In the genomic region with DNA sequence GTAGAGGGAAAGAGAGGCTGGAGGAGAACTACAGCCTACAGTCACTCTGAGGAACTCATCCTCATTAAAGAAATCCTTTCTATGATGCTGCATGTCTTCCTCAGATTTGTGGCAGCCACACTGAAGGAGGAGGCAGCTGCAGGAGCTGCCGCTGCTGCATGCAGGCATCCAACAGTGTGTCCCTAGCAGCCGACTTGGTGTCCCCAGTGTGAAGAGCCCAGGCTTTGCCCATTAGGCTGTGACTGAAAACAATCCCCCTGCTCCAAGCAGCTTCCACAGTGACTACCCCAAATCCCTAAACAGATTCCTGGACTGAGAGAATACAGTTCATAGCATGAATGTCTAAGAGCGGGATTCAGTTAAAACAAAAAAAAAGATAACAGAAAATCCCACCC, we compare ENCODE assay signal across 2 cellular contexts.
TF ChIP-seq lines count a peak whose summit lies in the region.

No MANE protein-coding gene starts in this region.

TF ChIP-seq in GM23338, 12 proteins besides CTCF, POLR2A, EP300 and RAD21 (continued from another document and continues in another):
- TF ChIP-seq NANOG (IDR thresholded peaks at IDR 0.05; ENCODE audit: borderline replicate concordance) (no peak), STAT1 (IDR thresholded peaks at IDR 0.05; ENCODE audit: unreplicated experiment) (no peak), CREB1 (CRISPR knock-in tag; IDR thresholded peaks at IDR 0.05; ENCODE audit: low read depth) (no peak), ZNF114 (CRISPR knock-in tag; IDR thresholded peaks at IDR 0.05) (no peak), JUNB (IDR thresholded peaks at IDR 0.05; ENCODE audit: unreplicated experiment) (no peak), EZH2 (IDR thresholded peaks at IDR 0.05; ENCODE audit: low read depth, unreplicated experiment) (no peak), EZH2phosphoT487 (IDR thresholded peaks at IDR 0.05; ENCODE audit: unreplicated experiment) (no peak), ZNF331 (CRISPR knock-in tag; IDR thresholded peaks at IDR 0.05; ENCODE audit: low read depth) (no peak)
- TF ChIP-seq, protein P1, sequence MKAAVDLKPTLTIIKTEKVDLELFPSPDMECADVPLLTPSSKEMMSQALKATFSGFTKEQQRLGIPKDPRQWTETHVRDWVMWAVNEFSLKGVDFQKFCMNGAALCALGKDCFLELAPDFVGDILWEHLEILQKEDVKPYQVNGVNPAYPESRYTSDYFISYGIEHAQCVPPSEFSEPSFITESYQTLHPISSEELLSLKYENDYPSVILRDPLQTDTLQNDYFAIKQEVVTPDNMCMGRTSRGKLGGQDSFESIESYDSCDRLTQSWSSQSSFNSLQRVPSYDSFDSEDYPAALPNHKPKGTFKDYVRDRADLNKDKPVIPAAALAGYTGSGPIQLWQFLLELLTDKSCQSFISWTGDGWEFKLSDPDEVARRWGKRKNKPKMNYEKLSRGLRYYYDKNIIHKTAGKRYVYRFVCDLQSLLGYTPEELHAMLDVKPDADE (IDR thresholded peaks at IDR 0.05): no peak
- TF ChIP-seq, protein P2, sequence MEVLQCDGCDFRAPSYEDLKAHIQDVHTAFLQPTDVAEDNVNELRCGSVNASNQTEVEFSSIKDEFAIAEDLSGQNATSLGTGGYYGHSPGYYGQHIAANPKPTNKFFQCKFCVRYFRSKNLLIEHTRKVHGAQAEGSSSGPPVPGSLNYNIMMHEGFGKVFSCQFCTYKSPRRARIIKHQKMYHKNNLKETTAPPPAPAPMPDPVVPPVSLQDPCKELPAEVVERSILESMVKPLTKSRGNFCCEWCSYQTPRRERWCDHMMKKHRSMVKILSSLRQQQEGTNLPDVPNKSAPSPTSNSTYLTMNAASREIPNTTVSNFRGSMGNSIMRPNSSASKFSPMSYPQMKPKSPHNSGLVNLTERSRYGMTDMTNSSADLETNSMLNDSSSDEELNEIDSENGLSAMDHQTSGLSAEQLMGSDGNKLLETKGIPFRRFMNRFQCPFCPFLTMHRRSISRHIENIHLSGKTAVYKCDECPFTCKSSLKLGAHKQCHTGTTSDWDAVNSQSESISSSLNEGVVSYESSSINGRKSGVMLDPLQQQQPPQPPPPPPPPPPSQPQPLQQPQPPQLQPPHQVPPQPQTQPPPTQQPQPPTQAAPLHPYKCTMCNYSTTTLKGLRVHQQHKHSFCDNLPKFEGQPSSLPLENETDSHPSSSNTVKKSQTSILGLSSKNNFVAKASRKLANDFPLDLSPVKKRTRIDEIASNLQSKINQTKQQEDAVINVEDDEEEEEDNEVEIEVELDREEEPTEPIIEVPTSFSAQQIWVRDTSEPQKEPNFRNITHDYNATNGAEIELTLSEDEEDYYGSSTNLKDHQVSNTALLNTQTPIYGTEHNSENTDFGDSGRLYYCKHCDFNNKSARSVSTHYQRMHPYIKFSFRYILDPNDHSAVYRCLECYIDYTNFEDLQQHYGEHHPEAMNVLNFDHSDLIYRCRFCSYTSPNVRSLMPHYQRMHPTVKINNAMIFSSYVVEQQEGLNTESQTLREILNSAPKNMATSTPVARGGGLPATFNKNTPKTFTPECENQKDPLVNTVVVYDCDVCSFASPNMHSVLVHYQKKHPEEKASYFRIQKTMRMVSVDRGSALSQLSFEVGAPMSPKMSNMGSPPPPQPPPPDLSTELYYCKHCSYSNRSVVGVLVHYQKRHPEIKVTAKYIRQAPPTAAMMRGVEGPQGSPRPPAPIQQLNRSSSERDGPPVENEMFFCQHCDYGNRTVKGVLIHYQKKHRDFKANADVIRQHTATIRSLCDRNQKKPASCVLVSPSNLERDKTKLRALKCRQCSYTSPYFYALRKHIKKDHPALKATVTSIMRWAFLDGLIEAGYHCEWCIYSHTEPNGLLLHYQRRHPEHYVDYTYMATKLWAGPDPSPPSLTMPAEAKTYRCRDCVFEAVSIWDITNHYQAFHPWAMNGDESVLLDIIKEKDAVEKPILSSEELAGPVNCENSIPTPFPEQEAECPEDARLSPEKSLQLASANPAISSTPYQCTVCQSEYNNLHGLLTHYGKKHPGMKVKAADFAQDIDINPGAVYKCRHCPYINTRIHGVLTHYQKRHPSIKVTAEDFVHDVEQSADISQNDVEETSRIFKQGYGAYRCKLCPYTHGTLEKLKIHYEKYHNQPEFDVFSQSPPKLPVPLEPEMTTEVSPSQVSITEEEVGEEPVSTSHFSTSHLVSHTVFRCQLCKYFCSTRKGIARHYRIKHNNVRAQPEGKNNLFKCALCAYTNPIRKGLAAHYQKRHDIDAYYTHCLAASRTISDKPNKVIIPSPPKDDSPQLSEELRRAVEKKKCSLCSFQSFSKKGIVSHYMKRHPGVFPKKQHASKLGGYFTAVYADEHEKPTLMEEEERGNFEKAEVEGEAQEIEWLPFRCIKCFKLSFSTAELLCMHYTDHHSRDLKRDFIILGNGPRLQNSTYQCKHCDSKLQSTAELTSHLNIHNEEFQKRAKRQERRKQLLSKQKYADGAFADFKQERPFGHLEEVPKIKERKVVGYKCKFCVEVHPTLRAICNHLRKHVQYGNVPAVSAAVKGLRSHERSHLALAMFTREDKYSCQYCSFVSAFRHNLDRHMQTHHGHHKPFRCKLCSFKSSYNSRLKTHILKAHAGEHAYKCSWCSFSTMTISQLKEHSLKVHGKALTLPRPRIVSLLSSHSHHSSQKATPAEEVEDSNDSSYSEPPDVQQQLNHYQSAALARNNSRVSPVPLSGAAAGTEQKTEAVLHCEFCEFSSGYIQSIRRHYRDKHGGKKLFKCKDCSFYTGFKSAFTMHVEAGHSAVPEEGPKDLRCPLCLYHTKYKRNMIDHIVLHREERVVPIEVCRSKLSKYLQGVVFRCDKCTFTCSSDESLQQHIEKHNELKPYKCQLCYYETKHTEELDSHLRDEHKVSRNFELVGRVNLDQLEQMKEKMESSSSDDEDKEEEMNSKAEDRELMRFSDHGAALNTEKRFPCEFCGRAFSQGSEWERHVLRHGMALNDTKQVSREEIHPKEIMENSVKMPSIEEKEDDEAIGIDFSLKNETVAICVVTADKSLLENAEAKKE (CRISPR knock-in tag; IDR thresholded peaks at IDR 0.05): no peak

TF ChIP-seq in WTC11, 78 proteins besides CTCF, POLR2A, EP300 and RAD21:
- TF ChIP-seq, protein P3, sequence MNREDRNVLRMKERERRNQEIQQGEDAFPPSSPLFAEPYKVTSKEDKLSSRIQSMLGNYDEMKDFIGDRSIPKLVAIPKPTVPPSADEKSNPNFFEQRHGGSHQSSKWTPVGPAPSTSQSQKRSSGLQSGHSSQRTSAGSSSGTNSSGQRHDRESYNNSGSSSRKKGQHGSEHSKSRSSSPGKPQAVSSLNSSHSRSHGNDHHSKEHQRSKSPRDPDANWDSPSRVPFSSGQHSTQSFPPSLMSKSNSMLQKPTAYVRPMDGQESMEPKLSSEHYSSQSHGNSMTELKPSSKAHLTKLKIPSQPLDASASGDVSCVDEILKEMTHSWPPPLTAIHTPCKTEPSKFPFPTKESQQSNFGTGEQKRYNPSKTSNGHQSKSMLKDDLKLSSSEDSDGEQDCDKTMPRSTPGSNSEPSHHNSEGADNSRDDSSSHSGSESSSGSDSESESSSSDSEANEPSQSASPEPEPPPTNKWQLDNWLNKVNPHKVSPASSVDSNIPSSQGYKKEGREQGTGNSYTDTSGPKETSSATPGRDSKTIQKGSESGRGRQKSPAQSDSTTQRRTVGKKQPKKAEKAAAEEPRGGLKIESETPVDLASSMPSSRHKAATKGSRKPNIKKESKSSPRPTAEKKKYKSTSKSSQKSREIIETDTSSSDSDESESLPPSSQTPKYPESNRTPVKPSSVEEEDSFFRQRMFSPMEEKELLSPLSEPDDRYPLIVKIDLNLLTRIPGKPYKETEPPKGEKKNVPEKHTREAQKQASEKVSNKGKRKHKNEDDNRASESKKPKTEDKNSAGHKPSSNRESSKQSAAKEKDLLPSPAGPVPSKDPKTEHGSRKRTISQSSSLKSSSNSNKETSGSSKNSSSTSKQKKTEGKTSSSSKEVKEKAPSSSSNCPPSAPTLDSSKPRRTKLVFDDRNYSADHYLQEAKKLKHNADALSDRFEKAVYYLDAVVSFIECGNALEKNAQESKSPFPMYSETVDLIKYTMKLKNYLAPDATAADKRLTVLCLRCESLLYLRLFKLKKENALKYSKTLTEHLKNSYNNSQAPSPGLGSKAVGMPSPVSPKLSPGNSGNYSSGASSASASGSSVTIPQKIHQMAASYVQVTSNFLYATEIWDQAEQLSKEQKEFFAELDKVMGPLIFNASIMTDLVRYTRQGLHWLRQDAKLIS (CRISPR knock-in tag; IDR thresholded peaks at IDR 0.05; ENCODE audit: borderline replicate concordance): no peak
- no peak for TF ChIP-seq KAT7 (CRISPR knock-in tag; IDR thresholded peaks at IDR 0.05; ENCODE audit: borderline replicate concordance)
- TF ChIP-seq ZBTB21 (CRISPR knock-in tag; IDR thresholded peaks at IDR 0.05; ENCODE audit: borderline replicate concordance): no peak
- TF ChIP-seq, protein P4, sequence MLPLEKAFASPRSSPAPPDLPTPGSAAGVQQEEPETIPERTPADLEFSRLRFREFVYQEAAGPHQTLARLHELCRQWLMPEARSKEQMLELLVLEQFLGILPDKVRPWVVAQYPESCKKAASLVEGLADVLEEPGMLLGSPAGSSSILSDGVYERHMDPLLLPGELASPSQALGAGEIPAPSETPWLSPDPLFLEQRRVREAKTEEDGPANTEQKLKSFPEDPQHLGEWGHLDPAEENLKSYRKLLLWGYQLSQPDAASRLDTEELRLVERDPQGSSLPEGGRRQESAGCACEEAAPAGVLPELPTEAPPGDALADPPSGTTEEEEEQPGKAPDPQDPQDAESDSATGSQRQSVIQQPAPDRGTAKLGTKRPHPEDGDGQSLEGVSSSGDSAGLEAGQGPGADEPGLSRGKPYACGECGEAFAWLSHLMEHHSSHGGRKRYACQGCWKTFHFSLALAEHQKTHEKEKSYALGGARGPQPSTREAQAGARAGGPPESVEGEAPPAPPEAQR (CRISPR knock-in tag; IDR thresholded peaks at IDR 0.05): no peak
- TF ChIP-seq, protein P5, sequence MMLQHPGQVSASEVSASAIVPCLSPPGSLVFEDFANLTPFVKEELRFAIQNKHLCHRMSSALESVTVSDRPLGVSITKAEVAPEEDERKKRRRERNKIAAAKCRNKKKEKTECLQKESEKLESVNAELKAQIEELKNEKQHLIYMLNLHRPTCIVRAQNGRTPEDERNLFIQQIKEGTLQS (CRISPR knock-in tag; conservative IDR thresholded peaks at IDR 0.05): no peak
- no peak for TF ChIP-seq JUN (CRISPR knock-in tag; IDR thresholded peaks at IDR 0.05)
- TF ChIP-seq, protein P6, sequence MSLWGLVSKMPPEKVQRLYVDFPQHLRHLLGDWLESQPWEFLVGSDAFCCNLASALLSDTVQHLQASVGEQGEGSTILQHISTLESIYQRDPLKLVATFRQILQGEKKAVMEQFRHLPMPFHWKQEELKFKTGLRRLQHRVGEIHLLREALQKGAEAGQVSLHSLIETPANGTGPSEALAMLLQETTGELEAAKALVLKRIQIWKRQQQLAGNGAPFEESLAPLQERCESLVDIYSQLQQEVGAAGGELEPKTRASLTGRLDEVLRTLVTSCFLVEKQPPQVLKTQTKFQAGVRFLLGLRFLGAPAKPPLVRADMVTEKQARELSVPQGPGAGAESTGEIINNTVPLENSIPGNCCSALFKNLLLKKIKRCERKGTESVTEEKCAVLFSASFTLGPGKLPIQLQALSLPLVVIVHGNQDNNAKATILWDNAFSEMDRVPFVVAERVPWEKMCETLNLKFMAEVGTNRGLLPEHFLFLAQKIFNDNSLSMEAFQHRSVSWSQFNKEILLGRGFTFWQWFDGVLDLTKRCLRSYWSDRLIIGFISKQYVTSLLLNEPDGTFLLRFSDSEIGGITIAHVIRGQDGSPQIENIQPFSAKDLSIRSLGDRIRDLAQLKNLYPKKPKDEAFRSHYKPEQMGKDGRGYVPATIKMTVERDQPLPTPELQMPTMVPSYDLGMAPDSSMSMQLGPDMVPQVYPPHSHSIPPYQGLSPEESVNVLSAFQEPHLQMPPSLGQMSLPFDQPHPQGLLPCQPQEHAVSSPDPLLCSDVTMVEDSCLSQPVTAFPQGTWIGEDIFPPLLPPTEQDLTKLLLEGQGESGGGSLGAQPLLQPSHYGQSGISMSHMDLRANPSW (CRISPR knock-in tag; conservative IDR thresholded peaks at IDR 0.05; ENCODE audit: low read depth): no peak
- TF ChIP-seq, protein P7, sequence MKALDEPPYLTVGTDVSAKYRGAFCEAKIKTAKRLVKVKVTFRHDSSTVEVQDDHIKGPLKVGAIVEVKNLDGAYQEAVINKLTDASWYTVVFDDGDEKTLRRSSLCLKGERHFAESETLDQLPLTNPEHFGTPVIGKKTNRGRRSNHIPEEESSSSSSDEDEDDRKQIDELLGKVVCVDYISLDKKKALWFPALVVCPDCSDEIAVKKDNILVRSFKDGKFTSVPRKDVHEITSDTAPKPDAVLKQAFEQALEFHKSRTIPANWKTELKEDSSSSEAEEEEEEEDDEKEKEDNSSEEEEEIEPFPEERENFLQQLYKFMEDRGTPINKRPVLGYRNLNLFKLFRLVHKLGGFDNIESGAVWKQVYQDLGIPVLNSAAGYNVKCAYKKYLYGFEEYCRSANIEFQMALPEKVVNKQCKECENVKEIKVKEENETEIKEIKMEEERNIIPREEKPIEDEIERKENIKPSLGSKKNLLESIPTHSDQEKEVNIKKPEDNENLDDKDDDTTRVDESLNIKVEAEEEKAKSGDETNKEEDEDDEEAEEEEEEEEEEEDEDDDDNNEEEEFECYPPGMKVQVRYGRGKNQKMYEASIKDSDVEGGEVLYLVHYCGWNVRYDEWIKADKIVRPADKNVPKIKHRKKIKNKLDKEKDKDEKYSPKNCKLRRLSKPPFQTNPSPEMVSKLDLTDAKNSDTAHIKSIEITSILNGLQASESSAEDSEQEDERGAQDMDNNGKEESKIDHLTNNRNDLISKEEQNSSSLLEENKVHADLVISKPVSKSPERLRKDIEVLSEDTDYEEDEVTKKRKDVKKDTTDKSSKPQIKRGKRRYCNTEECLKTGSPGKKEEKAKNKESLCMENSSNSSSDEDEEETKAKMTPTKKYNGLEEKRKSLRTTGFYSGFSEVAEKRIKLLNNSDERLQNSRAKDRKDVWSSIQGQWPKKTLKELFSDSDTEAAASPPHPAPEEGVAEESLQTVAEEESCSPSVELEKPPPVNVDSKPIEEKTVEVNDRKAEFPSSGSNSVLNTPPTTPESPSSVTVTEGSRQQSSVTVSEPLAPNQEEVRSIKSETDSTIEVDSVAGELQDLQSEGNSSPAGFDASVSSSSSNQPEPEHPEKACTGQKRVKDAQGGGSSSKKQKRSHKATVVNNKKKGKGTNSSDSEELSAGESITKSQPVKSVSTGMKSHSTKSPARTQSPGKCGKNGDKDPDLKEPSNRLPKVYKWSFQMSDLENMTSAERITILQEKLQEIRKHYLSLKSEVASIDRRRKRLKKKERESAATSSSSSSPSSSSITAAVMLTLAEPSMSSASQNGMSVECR (CRISPR knock-in tag; IDR thresholded peaks at IDR 0.05; ENCODE audit: borderline replicate concordance): no peak
- TF ChIP-seq NR2C2 (CRISPR knock-in tag; IDR thresholded peaks at IDR 0.05): no peak
